25 cellular contexts compared by ENCODE assay signal in the genomic region with DNA sequence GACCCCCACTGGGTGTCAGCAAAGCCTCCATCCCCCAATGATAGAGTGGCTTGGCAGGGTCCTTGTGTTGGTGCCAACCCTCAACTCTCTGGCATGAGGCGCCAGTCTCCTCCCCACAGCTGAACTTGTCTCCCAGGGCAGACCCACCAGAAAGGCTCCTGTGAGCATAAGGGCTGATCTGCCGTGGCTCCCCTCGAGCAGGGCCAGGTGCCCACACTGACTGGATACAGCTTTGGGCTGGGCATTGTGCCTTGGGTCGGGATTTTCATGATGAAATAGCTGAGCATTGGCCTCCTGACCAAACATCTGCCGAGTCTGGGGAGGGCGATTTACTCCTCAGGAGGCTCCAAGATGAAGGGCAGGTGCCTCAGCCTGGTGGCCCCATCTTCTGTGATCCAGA.
"Had no signal": no experiment of that assay in that cellular context is flagged by ENCODE, and none has a peak within 500 bp of the region (broad histone marks: within the 10 kb centered on the region; RNA-seq: fewer than 3 reads in every experiment).

No MANE protein-coding gene starts in this region.

- ATAC-seq: left lobe of liver; sciatic nerve; stimulated activated effector memory CD8-positive, alpha-beta T cell treated with anti-CD3 and anti-CD28 coated beads, Interleukin-12 subunit alpha, Interleukin-12 subunit beta, amount 100 ng/mL, for 72 hours had no signal

- H3K4me1 Mint-ChIP-seq: memory B cell; naive B cell; neural progenitor cell; stimulated activated effector memory CD8-positive, alpha-beta T cell treated with anti-CD3 and anti-CD28 coated beads, Interleukin-12 subunit alpha, Interleukin-12 subunit beta, amount 100 ng/mL, for 72 hours had no signal

- H3K4me1 ChIP-seq: esophagus muscularis mucosa, neural progenitor cell, parathyroid adenoma, right atrium auricular region, stomach, thyroid gland, vagina had no signal

- H3K9me3 ChIP-seq: thyroid gland, vagina had no signal

- H3K4me3 Mint-ChIP-seq: memory B cell; naive B cell; natural killer cell treated with Interleukin-12 subunit alpha and Interleukin-12 subunit beta and Interleukin-15 and Interleukin-18, amount 100 ng/mL, for 72 hours; neural progenitor cell; stimulated activated effector memory CD8-positive, alpha-beta T cell treated with anti-CD3 and anti-CD28 coated beads, Interleukin-12 subunit alpha, Interleukin-12 subunit beta, amount 100 ng/mL, for 72 hours had no signal

- H3K36me3 Mint-ChIP-seq: memory B cell; natural killer cell treated with Interleukin-12 subunit alpha and Interleukin-12 subunit beta and Interleukin-15 and Interleukin-18, amount 100 ng/mL, for 72 hours; neural progenitor cell; stimulated activated effector memory CD8-positive, alpha-beta T cell treated with anti-CD3 and anti-CD28 coated beads, Interleukin-12 subunit alpha, Interleukin-12 subunit beta, amount 100 ng/mL, for 72 hours had no signal

- H3K27ac ChIP-seq: coronary artery, esophagus muscularis mucosa, neural progenitor cell, parathyroid adenoma, right atrium auricular region, stomach, thyroid gland, vagina had no signal

- DNase-seq: dermis blood vessel endothelial cell; effector memory CD4-positive, alpha-beta T cell; head of caudate nucleus; kidney; naive B cell; stimulated activated CD4-positive, alpha-beta T cell treated with anti-CD3 and anti-CD28 coated beads, Interleukin-2, amount 100 ng/mL, for 24 hours; stimulated activated CD4-positive, alpha-beta T cell treated with anti-CD3 and anti-CD28 coated beads, Interleukin-4, amount 100 ng/mL, for 24 hours; stimulated activated naive CD4-positive, alpha-beta T cell treated with Interleukin-2 at 50 U/mL for 16 hours; stomach; thyroid gland; trophoblast cell had no signal

- H2AFZ ChIP-seq: neural progenitor cell, parathyroid adenoma had no signal

- H3K4me3 ChIP-seq: coronary artery, esophagus muscularis mucosa, lung, neural progenitor cell, right atrium auricular region, smooth muscle cell, stomach, thyroid gland, vagina had no signal

- H3K4me2 ChIP-seq: neural progenitor cell, smooth muscle cell had no signal

- H3K9ac ChIP-seq: neural progenitor cell, parathyroid adenoma had no signal

- H3K27ac Mint-ChIP-seq: memory B cell; naive B cell; natural killer cell treated with Interleukin-12 subunit alpha and Interleukin-12 subunit beta and Interleukin-15 and Interleukin-18, amount 100 ng/mL, for 72 hours; neural progenitor cell; progenitor cell of endocrine pancreas; stimulated activated effector memory CD8-positive, alpha-beta T cell treated with anti-CD3 and anti-CD28 coated beads, Interleukin-12 subunit alpha, Interleukin-12 subunit beta, amount 100 ng/mL, for 72 hours had no signal

- H3K79me2 ChIP-seq: parathyroid adenoma had no signal

- H3K36me3 ChIP-seq: esophagus muscularis mucosa, neural progenitor cell, right atrium auricular region, stomach, thyroid gland, vagina had no signal

- H3K27me3 ChIP-seq: neural progenitor cell, right atrium auricular region, thyroid gland, vagina had no signal
